ENCODE assay signal across 14 cellular contexts in the genomic region with DNA sequence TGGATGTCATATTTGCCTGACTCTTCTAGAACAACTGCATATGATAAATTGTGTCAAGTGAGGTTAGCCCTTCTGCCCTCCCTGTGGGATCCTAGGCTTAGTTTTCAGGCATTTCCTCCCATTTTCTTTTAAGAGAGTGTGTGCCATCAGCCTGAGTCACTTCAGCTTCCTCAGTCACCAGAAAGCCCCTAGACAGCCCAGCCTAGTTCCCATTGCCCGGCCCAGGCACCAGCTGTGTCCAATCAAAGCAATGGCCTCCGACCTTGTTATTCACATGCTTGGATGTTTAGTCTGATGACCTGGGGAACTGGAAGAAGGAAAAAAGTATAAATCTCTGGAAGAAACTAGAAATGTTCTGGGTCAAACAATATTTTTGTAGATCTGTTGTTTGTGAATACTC.
DNase-seq lines count a peak whose midpoint lies in the region; ATAC-seq, FAIRE-seq and TF ChIP-seq lines count a peak whose summit lies in the region.
"Had no signal": no experiment of that assay in that cellular context is flagged by ENCODE, and none has a peak within 500 bp of the region (broad histone marks: within the 10 kb centered on the region; RNA-seq: fewer than 3 reads in every experiment).

No MANE protein-coding gene starts in this region.

- no peaks in the 10 kb centered on the region for H3K36me3 Mint-ChIP-seq in endothelial cell (ENCODE audit: low read depth, unreplicated experiment)

- peak; percentile 21 for DNase-seq in HTR-8/SVneo (ENCODE audit: insufficient read length, low spot score)
- peak; percentile 52 for DNase-seq in dedifferentiated amniotic fluid mesenchymal stem cell (ENCODE audit: extremely low spot score)
- DNase-seq in lung microvascular endothelial cell (ENCODE audit: low read depth in 2 of 2) = peak; percentile 9 to 78
- no peak for DNase-seq in endothelial cell (ENCODE audit: low spot score)
- DNase-seq in activated naive CD4-positive, alpha-beta T cell treated with anti-CD3 and anti-CD28 coated beads, Interleukin-2, amount 50 U/mL, for 16 hours = no peak
- no peak for DNase-seq in DMS53 (lab: John Stamatoyannopoulos, UW)
- DNase-seq: activated T-cell treated with anti-CD3 and anti-CD28 coated beads, Interleukin-2, amount 50 U/mL, for 24 hours; BE2C; effector CD4-positive, alpha-beta T cell; stimulated activated CD4-positive, alpha-beta T cell treated with anti-CD3 and anti-CD28 coated beads, Interleukin-12 subunit alpha, Interleukin-12 subunit beta, amount 100 ng/mL, for 4 hours; stimulated activated naive CD4-positive, alpha-beta T cell had no signal

- H3K4me3 ChIP-seq in ACC112 (ENCODE audit: low read depth, low read length) = no peak overlapping the region

- peak overlapping the region; percentile 4 for H2AFZ ChIP-seq in ACC112 (ENCODE audit: low read length, unreplicated experiment)

- no peaks in the 10 kb centered on the region for H3K9me3 Mint-ChIP-seq in endothelial cell (ENCODE audit: unreplicated experiment)
- H3K9me3 Mint-ChIP-seq: activated T-cell treated with anti-CD3 and anti-CD28 coated beads, Interleukin-2, amount 50 U/mL, for 24 hours had no signal

- peak overlapping the region; percentile 61 for H3K27ac ChIP-seq in ACC112 (ENCODE audit: low read depth, low read length)

- peaks cover 20% of the 10 kb centered on the region for H3K4me1 ChIP-seq in ACC112 (ENCODE audit: control insufficient read depth, insufficient read depth, low read length, unreplicated experiment)
- H3K4me1 ChIP-seq: BE2C had no signal

- H3K27me3 ChIP-seq in ACC112 (ENCODE audit: insufficient read depth, low read length) = no peaks in the 10 kb centered on the region

- FAIRE-seq in HTR-8/SVneo (lab: Jason Lieb, UNC) = no peak

- peaks cover 7% of the 10 kb centered on the region for H3K4me1 Mint-ChIP-seq in endothelial cell (ENCODE audit: unreplicated experiment)

- TF ChIP-seq CTCF in endothelial cell (IDR thresholded peaks at IDR 0.05; ENCODE audit: unreplicated experiment) = no peak

- H3K4me3 Mint-ChIP-seq in endothelial cell (ENCODE audit: unreplicated experiment) = no peak overlapping the region
- H3K4me3 Mint-ChIP-seq: activated T-cell treated with anti-CD3 and anti-CD28 coated beads, Interleukin-2, amount 50 U/mL, for 24 hours had no signal

- no peaks in the 10 kb centered on the region for H3K36me3 ChIP-seq in ACC112 (ENCODE audit: insufficient read depth, low read length)
- H3K36me3 ChIP-seq: BE2C had no signal

- no peaks in the 10 kb centered on the region for H3K27me3 Mint-ChIP-seq in endothelial cell (ENCODE audit: unreplicated experiment)

- ATAC-seq in GM21381 (IDR thresholded peaks at IDR 0.05; ENCODE audit: unreplicated experiment) = no peak
- ATAC-seq: left lobe of liver had no signal

- H3K27ac Mint-ChIP-seq in endothelial cell (ENCODE audit: unreplicated experiment) = no peak overlapping the region
- H3K27ac Mint-ChIP-seq: activated T-cell treated with anti-CD3 and anti-CD28 coated beads, Interleukin-2, amount 50 U/mL, for 24 hours had no signal

- H3K79me2 ChIP-seq in ACC112 (ENCODE audit: control insufficient read depth, insufficient read depth, low read length, unreplicated experiment) = no peaks in the 10 kb centered on the region

Comparison
In these comparisons a context has a peak if more than half of its experiments do, and no peak if none do; other contexts are left out.
1. DNase-seq: peak in HTR-8/SVneo (single experiment), dedifferentiated amniotic fluid mesenchymal stem cell (single experiment) and lung microvascular endothelial cell (2 of 2); none in endothelial cell (single experiment), activated naive CD4-positive, alpha-beta T cell treated with anti-CD3 and anti-CD28 coated beads, Interleukin-2, amount 50 U/mL, for 16 hours (single experiment) and DMS53 (single experiment).